19 cellular contexts compared by ENCODE assay signal in genomic region chr2:64721326-64721633, GRCh38.
"Had no signal": no experiment of that assay in that cellular context is flagged by ENCODE, and none has a peak within 500 bp of the region (broad histone marks: within the 10 kb centered on the region; RNA-seq: fewer than 3 reads in every experiment).

No MANE protein-coding gene starts in this region.

- ATAC-seq: activated T-helper 17 cell treated with anti-CD3 and anti-CD28 coated beads, Interleukin-2, amount 50 U/mL, for 72 hours had no signal

- DNase-seq: activated B cell treated with CpG ODN at 0.5 μM for 24 hours; activated CD4-positive, alpha-beta T cell treated with anti-CD3 and anti-CD28 coated beads, Interleukin-2, amount 50 U/mL, for 1 hour; activated T-cell treated with anti-CD3 and anti-CD28 coated beads for 4 hours; amniotic stem cell; foreskin fibroblast; glutamatergic neuron; retina; stimulated activated CD4-positive, alpha-beta T cell treated with anti-CD3 and anti-CD28 coated beads, Interleukin-15, amount 100 ng/mL, for 24 hours; stimulated activated CD4-positive, alpha-beta T cell treated with anti-CD3 and anti-CD28 coated beads, Interleukin-4, amount 100 ng/mL, for 1 hour; stimulated activated naive CD4-positive, alpha-beta T cell; SW 1271 had no signal

- H3K4me1 ChIP-seq: parathyroid adenoma had no signal

- H3K36me3 ChIP-seq: esophagus muscularis mucosa, tibial nerve, vagina had no signal

- H3K27ac ChIP-seq: coronary artery, esophagus muscularis mucosa, parathyroid adenoma, vagina had no signal

- H3K4me3 Mint-ChIP-seq: activated B cell treated with CpG ODN at 0.5 μM for 24 hours; activated naive CD4-positive, alpha-beta T cell treated with anti-CD3 and anti-CD28 coated beads, Interleukin-2, amount 50 U/mL, for 24 hours; activated T-helper 17 cell treated with anti-CD3 and anti-CD28 coated beads, Interleukin-2, amount 50 U/mL, for 72 hours; central memory CD8-positive, alpha-beta T cell had no signal

- H3K9me3 ChIP-seq: esophagus muscularis mucosa, tibial nerve, vagina had no signal

- H3K27ac Mint-ChIP-seq: activated B cell treated with CpG ODN at 0.5 μM for 24 hours; activated naive CD4-positive, alpha-beta T cell treated with anti-CD3 and anti-CD28 coated beads, Interleukin-2, amount 50 U/mL, for 24 hours; activated T-helper 17 cell treated with anti-CD3 and anti-CD28 coated beads, Interleukin-2, amount 50 U/mL, for 72 hours had no signal

- H3K9me3 Mint-ChIP-seq: activated B cell treated with CpG ODN at 0.5 μM for 24 hours; activated naive CD4-positive, alpha-beta T cell treated with anti-CD3 and anti-CD28 coated beads, Interleukin-2, amount 50 U/mL, for 24 hours; activated T-helper 17 cell treated with anti-CD3 and anti-CD28 coated beads, Interleukin-2, amount 50 U/mL, for 72 hours; central memory CD8-positive, alpha-beta T cell had no signal

- H3K4me3 ChIP-seq: coronary artery, esophagus muscularis mucosa, tibial nerve, vagina had no signal

- H3K36me3 Mint-ChIP-seq: activated naive CD4-positive, alpha-beta T cell treated with anti-CD3 and anti-CD28 coated beads, Interleukin-2, amount 50 U/mL, for 24 hours had no signal

- H3K9ac ChIP-seq: parathyroid adenoma had no signal

- H3K27me3 Mint-ChIP-seq: activated B cell treated with CpG ODN at 0.5 μM for 24 hours; activated naive CD4-positive, alpha-beta T cell treated with anti-CD3 and anti-CD28 coated beads, Interleukin-2, amount 50 U/mL, for 24 hours; activated T-helper 17 cell treated with anti-CD3 and anti-CD28 coated beads, Interleukin-2, amount 50 U/mL, for 72 hours; central memory CD8-positive, alpha-beta T cell had no signal

- H3K27me3 ChIP-seq: esophagus muscularis mucosa, tibial nerve, vagina had no signal

- H2AFZ ChIP-seq: parathyroid adenoma had no signal

- H3K4me1 Mint-ChIP-seq: activated T-helper 17 cell treated with anti-CD3 and anti-CD28 coated beads, Interleukin-2, amount 50 U/mL, for 72 hours had no signal
